ENCODE assay signal across 26 cellular contexts in the genomic region with DNA sequence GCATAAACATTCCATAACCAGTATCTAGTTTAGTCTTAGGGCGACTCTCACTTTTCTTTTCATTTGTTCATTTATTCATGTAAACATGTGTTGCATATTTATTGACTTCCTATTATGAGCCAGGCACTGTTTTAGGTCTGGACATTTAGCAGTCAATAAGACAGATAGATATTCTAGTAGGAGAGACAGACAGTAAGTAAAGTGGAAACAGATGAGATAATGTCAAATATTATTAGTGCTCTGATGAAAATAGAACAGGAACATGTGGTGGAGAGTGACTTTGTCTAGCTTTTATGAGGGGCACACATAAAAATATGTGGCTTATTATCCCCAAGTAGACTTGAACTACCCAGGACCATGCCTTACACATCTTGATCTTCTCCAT.
A peak's percentile ranks its signal among the peaks of the same experiment; 100 is the strongest.
DNase-seq lines count a peak whose midpoint lies in the region; ATAC-seq, FAIRE-seq and TF ChIP-seq lines count a peak whose summit lies in the region.
"Had no signal": no experiment of that assay in that cellular context is flagged by ENCODE, and none has a peak within 500 bp of the region (broad histone marks: within the 10 kb centered on the region; RNA-seq: fewer than 3 reads in every experiment).

No MANE protein-coding gene starts in this region.

- TF ChIP-seq POLR2A in HepG2 (IDR thresholded peaks at IDR 0.05; ENCODE audit: insufficient read depth in 1 of 2, low read depth in 2 of 2, low read length in 2 of 2) (no peak), GM12891 (IDR thresholded peaks at IDR 0.05; ENCODE audit: low read depth, low read length) (no peak)

- TF ChIP-seq CTCF in SK-N-SH (IDR thresholded peaks at IDR 0.05) (no peak), keratinocyte (optimal IDR thresholded peaks at IDR 0.05 in 1 of 3, IDR thresholded peaks at IDR 0.05 in 1 of 3, conservative IDR thresholded peaks at IDR 0.05 in 1 of 3; ENCODE audit: extremely low read depth in 1 of 3, insufficient read depth in 2 of 3, low read length in 3 of 3) (no peak), psoas muscle (IDR thresholded peaks at IDR 0.05) (no peak), HepG2 (CRISPR knock-in tag; IDR thresholded peaks at IDR 0.05) (no peak)

- peak; percentile 31 to 99; a peak in 3 of 4 replicates for TF ChIP-seq EP300 in SK-N-SH (IDR thresholded peaks at IDR 0.05; ENCODE audit: borderline replicate concordance in 1 of 2, low read depth in 1 of 2, low read length in 1 of 2)
- TF ChIP-seq EP300 in HepG2 (IDR thresholded peaks at IDR 0.05; ENCODE audit: low read depth in 2 of 2, low read length in 2 of 2): no peak
- no peak for TF ChIP-seq EP300 in HepG2 (CRISPR knock-in tag; IDR thresholded peaks at IDR 0.05; ENCODE audit: borderline replicate concordance)

- H3K4me3 ChIP-seq in SK-N-SH (ENCODE audit: low read depth in 2 of 2, low read length in 1 of 2) (no peak overlapping the region), keratinocyte (ENCODE audit: control insufficient read depth in 2 of 3, extremely low read depth in 1 of 3, insufficient read depth in 2 of 3, low read depth in 1 of 3, low read length in 3 of 3) (no peak overlapping the region), psoas muscle (no peak overlapping the region), HepG2 (replicated peaks in 1 of 3; ENCODE audit: insufficient read depth in 1 of 3, low read depth in 2 of 3, low read length in 3 of 3) (no peak overlapping the region)
- H3K4me3 ChIP-seq: GM12878 had no signal

- 49% methylated on average over 1 of the region's 1 CpG for WGBS in SK-N-SH (ENCODE audit: low lambda C conversion rate)
- 36 to 85% (median 36%) methylated on average over 1 of the region's 1 CpG for WGBS in psoas muscle, 3 donors
- WGBS in HepG2 (ENCODE audit: low lambda C conversion rate): 50% methylated on average over 1 of the region's 1 CpG

- H3K36me3 ChIP-seq in SK-N-SH (replicated peaks in 1 of 2; ENCODE audit: control insufficient read depth in 1 of 2, insufficient read depth in 2 of 2, low read length in 1 of 2) (no peaks in the 10 kb centered on the region), keratinocyte (ENCODE audit: control insufficient read depth in 2 of 2, extremely low read depth in 1 of 2, insufficient read depth in 2 of 2, low read length in 2 of 2) (no peaks in the 10 kb centered on the region), psoas muscle (ENCODE audit: insufficient read depth in 1 of 2, low read depth in 1 of 2) (no peaks in the 10 kb centered on the region), HepG2 (replicated peaks in 1 of 2; ENCODE audit: control insufficient read depth in 1 of 2, insufficient read depth in 2 of 2, low read length in 2 of 2) (no peaks in the 10 kb centered on the region)

- peaks cover 4% of the 10 kb centered on the region for H3F3A ChIP-seq in SK-N-SH (replicated peaks; ENCODE audit: insufficient read depth)

- ATAC-seq in psoas muscle (no peak), HepG2 (no peak), GM21423 (IDR thresholded peaks at IDR 0.05; ENCODE audit: unreplicated experiment) (no peak), GM18502 (IDR thresholded peaks at IDR 0.05; ENCODE audit: poor library complexity, unreplicated experiment) (no peak)
- ATAC-seq: Panc1 had no signal

- H3K9me2 ChIP-seq in SK-N-SH: no peaks in the 10 kb centered on the region

- no peaks in the 10 kb centered on the region for H3K9me1 ChIP-seq in keratinocyte (ENCODE audit: control insufficient read depth, extremely low read depth, insufficient read depth, low read length)

- FAIRE-seq in keratinocyte (lab: Jason Lieb, UNC) (no peak), HepG2 (lab: Jason Lieb, UNC) (no peak), GM12891 (lab: Jason Lieb, UNC) (no peak)
- FAIRE-seq: G401.6, GM12878 had no signal

- no peak overlapping the region for H2AFZ ChIP-seq in SK-N-SH (ENCODE audit: low read depth)
- H2AFZ ChIP-seq in keratinocyte (ENCODE audit: control insufficient read depth, low read length): peak overlapping the region; percentile 20
- H2AFZ ChIP-seq in HepG2 (ENCODE audit: low read length): no peak overlapping the region

- DNase-seq in SK-N-SH: peak; percentile 10
- no peak for DNase-seq in epithelial cell of prostate (ENCODE audit: low read depth, low spot score)
- no peak for DNase-seq in keratinocyte (ENCODE audit: low read depth, low spot score)
- DNase-seq in psoas muscle: no peak
- no peak for DNase-seq in HepG2 (ENCODE audit: low spot score)
- DNase-seq in GM12891 (ENCODE audit: insufficient read length, low spot score): no peak
- DNase-seq: C1 segment of cervical spinal cord; CD4-positive, alpha-beta memory T cell; COR-L47; DMS53; H7; NCI-H1092; NCI-H1417 treated with DMSO at 0.1 percent for 48 hours; NCI-H1694 treated with DMSO at 0.1 percent for 48 hours; NCI-H2081 treated with DMSO at 0.1 percent for 48 hours; NCI-H2171; NCI-H226; NCI-H510A; SIG-M5 had no signal

- in situ Hi-C loops in HepG2 (cut with HindIII; ENCODE audit: extremely low pct_ligation_motif_present, low pct_unique_long_range_greater_than_20kb): no loop called here

- no peak overlapping the region for H3K4me2 ChIP-seq in SK-N-SH
- no peak overlapping the region for H3K4me2 ChIP-seq in keratinocyte (ENCODE audit: control insufficient read depth, extremely low read depth, insufficient read depth, low read depth, low read length)
- H3K4me2 ChIP-seq in HepG2 (ENCODE audit: low read depth, low read length): no peak overlapping the region

- POLR2A ChIA-PET in SK-N-SH (lab: Yijun Ruan, JAX): interaction anchor here (1.0 to 1.1 kb wide), 2 partner anchors 16 to 666 kb away, joined by 3 read pairs; no protein-coding TSS in a partner anchor
- POLR2A ChIA-PET in HepG2 (lab: Yijun Ruan, JAX): no interaction called here

- H3K27me3 ChIP-seq in SK-N-SH (ENCODE audit: insufficient read depth): no peaks in the 10 kb centered on the region
- H3K27me3 ChIP-seq in keratinocyte (ENCODE audit: control insufficient read depth, extremely low read depth, insufficient read depth, low read length): no peaks in the 10 kb centered on the region
- no peaks in the 10 kb centered on the region for H3K27me3 ChIP-seq in psoas muscle (ENCODE audit: insufficient read depth in 3 of 3, low read length in 2 of 3)
- H3K27me3 ChIP-seq in HepG2 (ENCODE audit: control insufficient read depth in 1 of 2, insufficient read depth in 2 of 2, low read length in 2 of 2): no peaks in the 10 kb centered on the region

- H3K9ac ChIP-seq in SK-N-SH (no peak overlapping the region), keratinocyte (ENCODE audit: control insufficient read depth, extremely low read depth, insufficient read depth, low read length) (no peak overlapping the region), HepG2 (ENCODE audit: insufficient read depth, low read depth, low read length) (no peak overlapping the region)

- TF ChIP-seq RAD21 in SK-N-SH (IDR thresholded peaks at IDR 0.05; ENCODE audit: low read length) (no peak), HepG2 (CRISPR knock-in tag; IDR thresholded peaks at IDR 0.05) (no peak)

- dilution Hi-C loops in keratinocyte (cut with MboI; ENCODE audit: extremely low pct_ligation_motif_present, low sequenced_read_pairs): no loop called here

- no peaks in the 10 kb centered on the region for H3K9me3 ChIP-seq in SK-N-SH
- no peaks in the 10 kb centered on the region for H3K9me3 ChIP-seq in keratinocyte (ENCODE audit: control insufficient read depth, low read depth, low read length)
- no peaks in the 10 kb centered on the region for H3K9me3 ChIP-seq in psoas muscle
- H3K9me3 ChIP-seq in HepG2 (ENCODE audit: low read length): no peaks in the 10 kb centered on the region

- intact Hi-C loops in psoas muscle (cut with DNase I) (no loop called here), HepG2 (cut with micrococcal nuclease; ENCODE audit: unreplicated experiment) (no loop called here)

- BruUV-seq in HepG2 (replicated peaks; lab: Mats Ljungman, UMichigan): no TSS peak

- peaks cover 14 to 28% of the 10 kb centered on the region in 2 experiments; a peak in 3 of 4 replicates for H3K4me1 ChIP-seq in SK-N-SH (ENCODE audit: control insufficient read depth in 1 of 2, insufficient read depth in 2 of 2, low read depth in 1 of 2, low read length in 1 of 2)
- H3K4me1 ChIP-seq in keratinocyte (ENCODE audit: control insufficient read depth, extremely low read depth, insufficient read depth, low read length): peaks cover 24% of the 10 kb centered on the region
- H3K4me1 ChIP-seq in psoas muscle: peaks cover 10% of the 10 kb centered on the region
- H3K4me1 ChIP-seq in HepG2 (ENCODE audit: insufficient read depth, low read length): no peaks in the 10 kb centered on the region

- H3K27ac ChIP-seq in SK-N-SH (ENCODE audit: low read depth in 2 of 2, low read length in 1 of 2): peak overlapping the region in 1 of 2 experiments; percentile 97; a peak in 3 of 4 replicates
- peak overlapping the region; percentile 54 for H3K27ac ChIP-seq in epithelial cell of prostate
- no peak overlapping the region for H3K27ac ChIP-seq in keratinocyte (ENCODE audit: control insufficient read depth, insufficient read depth, low read length)
- H3K27ac ChIP-seq in psoas muscle: peak overlapping the region; percentile 71
- H3K27ac ChIP-seq in HepG2 (ENCODE audit: extremely low read length, insufficient read depth, low read length): no peak overlapping the region
- H3K27ac ChIP-seq: HL-60, RWPE1 had no signal

- CTCF ChIA-PET in SK-N-SH (lab: Yijun Ruan, JAX): interaction anchor here (0.6 to 1.2 kb wide), 3 partner anchors 110 to 396 kb away, joined by 3 to 4 read pairs (median 3); no protein-coding TSS in a partner anchor
- CTCF ChIA-PET in HepG2 (lab: Yijun Ruan, JAX; ENCODE audit: low intra/inter-chr PET ratio, low total read pairs): no interaction called here

- H3K79me2 ChIP-seq in SK-N-SH (ENCODE audit: insufficient read depth) (no peaks in the 10 kb centered on the region), keratinocyte (ENCODE audit: control insufficient read depth, insufficient read depth, low read length) (no peaks in the 10 kb centered on the region), HepG2 (ENCODE audit: insufficient read depth, low read length) (no peaks in the 10 kb centered on the region)

- H4K20me1 ChIP-seq in SK-N-SH (ENCODE audit: insufficient read depth) (no peaks in the 10 kb centered on the region), keratinocyte (ENCODE audit: control insufficient read depth, extremely low read depth, insufficient read depth, low read length) (no peaks in the 10 kb centered on the region), HepG2 (ENCODE audit: insufficient read depth, low read length) (no peaks in the 10 kb centered on the region)

TF ChIP-seq in SK-N-SH, 30 proteins besides CTCF, POLR2A, EP300 and RAD21 (continues in another document):
- no peak for TF ChIP-seq GABPA (IDR thresholded peaks at IDR 0.05; ENCODE audit: low read depth)
- TF ChIP-seq TCF12 (IDR thresholded peaks at IDR 0.05): peak; percentile 91

TF ChIP-seq in GM12891, 5 proteins besides CTCF, POLR2A, EP300 and RAD21:
- no peak for TF ChIP-seq POLR2AphosphoS5 (IDR thresholded peaks at IDR 0.05; ENCODE audit: low read depth, low read length)
- TF ChIP-seq SPI1 (IDR thresholded peaks at IDR 0.05; ENCODE audit: low read depth, low read length): no peak
- TF ChIP-seq TAF1 (IDR thresholded peaks at IDR 0.05; ENCODE audit: low read depth, low read length): no peak
- no peak for TF ChIP-seq POU2F2 (IDR thresholded peaks at IDR 0.05; ENCODE audit: low read depth, low read length)
- no peak for TF ChIP-seq PAX5 (IDR thresholded peaks at IDR 0.05; ENCODE audit: insufficient read depth, low read length, severe bottlenecking)

Comparison
In these comparisons a context has a peak if more than half of its experiments do, and no peak if none do; other contexts are left out.
1. H3K27ac ChIP-seq: peak in epithelial cell of prostate (single experiment) and psoas muscle (single experiment); none in keratinocyte (single experiment) and HepG2 (single experiment).